Comparison of ENCODE assay signal across 23 cellular contexts in the genomic region with DNA sequence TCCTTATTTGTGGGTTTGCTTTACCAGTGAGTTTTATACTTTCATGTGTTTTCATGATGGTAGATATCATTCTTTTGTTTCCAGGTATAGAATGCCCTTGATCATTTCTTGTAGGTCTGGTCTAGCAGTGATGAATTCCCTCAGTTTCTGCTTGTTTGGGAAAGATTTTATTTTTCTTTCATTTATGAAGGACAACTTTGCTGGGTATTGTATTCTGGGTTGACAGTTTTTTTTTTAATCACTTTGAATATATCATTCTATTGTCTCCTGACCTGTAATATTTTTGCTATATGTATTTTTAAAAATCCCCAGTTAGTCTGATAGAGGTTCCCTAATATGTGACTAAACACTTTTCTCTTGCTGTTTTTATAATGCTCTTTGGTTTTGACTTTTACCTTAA.
"Had no signal": no experiment of that assay in that cellular context is flagged by ENCODE, and none has a peak within 500 bp of the region (broad histone marks: within the 10 kb centered on the region; RNA-seq: fewer than 3 reads in every experiment).

No MANE protein-coding gene starts in this region.

- H3K36me3 Mint-ChIP-seq: stimulated activated effector memory CD8-positive, alpha-beta T cell treated with anti-CD3 and anti-CD28 coated beads, Interleukin-12 subunit alpha, Interleukin-12 subunit beta, amount 100 ng/mL, for 72 hours had no signal

- H3K4me1 Mint-ChIP-seq: nephron; neural progenitor cell; stimulated activated effector memory CD8-positive, alpha-beta T cell treated with anti-CD3 and anti-CD28 coated beads, Interleukin-12 subunit alpha, Interleukin-12 subunit beta, amount 100 ng/mL, for 72 hours; stimulated activated naive B cell treated with anti-CD40 and anti-IgM and Interleukin-4, amounts not matched to agents 10 μg/mL and 1 μg/mL and 100 μg/mL, for 72 hours had no signal

- DNase-seq: occipital lobe; ovary; posterior cingulate gyrus; psoas muscle; right cardiac atrium; right lobe of liver; sigmoid colon; small intestine; stimulated activated CD4-positive, alpha-beta T cell treated with anti-CD3 and anti-CD28 coated beads, Interleukin-15, amount 100 ng/mL, for 24 hours; stimulated activated CD4-positive, alpha-beta T cell treated with anti-CD3 and anti-CD28 coated beads, Interleukin-2, amount 100 ng/mL, for 24 hours; stimulated activated CD4-positive, alpha-beta T cell treated with anti-CD3 and anti-CD28 coated beads, Interleukin-2, amount 100 ng/mL, for 48 hours; stimulated activated CD4-positive, alpha-beta T cell treated with anti-CD3 and anti-CD28 coated beads, Interleukin-4, amount 100 ng/mL, for 24 hours; stimulated activated naive B cell treated with anti-CD40 and anti-IgM and Interleukin-4, amounts not matched to agents 10 μg/mL and 1 μg/mL and 100 μg/mL, for 72 hours; stimulated activated naive CD4-positive, alpha-beta T cell treated with Interleukin-2 at 50 U/mL for 16 hours; stomach; thyroid gland; trophoblast cell; upper lobe of left lung had no signal

- H3K27me3 Mint-ChIP-seq: progenitor cell of endocrine pancreas; stimulated activated naive B cell treated with anti-CD40 and anti-IgM and Interleukin-4, amounts not matched to agents 10 μg/mL and 1 μg/mL and 100 μg/mL, for 72 hours; stimulated activated naive CD8-positive, alpha-beta T cell treated with anti-CD3 and anti-CD28 coated beads, Interleukin-15, Interleukin-2, amounts not matched to agents 100 ng/mL and 50 ng/mL, for 24 hours had no signal

- H3K4me3 Mint-ChIP-seq: nephron; neural progenitor cell; stimulated activated effector memory CD8-positive, alpha-beta T cell treated with anti-CD3 and anti-CD28 coated beads, Interleukin-12 subunit alpha, Interleukin-12 subunit beta, amount 100 ng/mL, for 72 hours; stimulated activated naive B cell treated with anti-CD40 and anti-IgM and Interleukin-4, amounts not matched to agents 10 μg/mL and 1 μg/mL and 100 μg/mL, for 72 hours; stimulated activated naive CD8-positive, alpha-beta T cell treated with anti-CD3 and anti-CD28 coated beads, Interleukin-15, Interleukin-2, amounts not matched to agents 100 ng/mL and 50 ng/mL, for 24 hours had no signal

- ATAC-seq: psoas muscle; right cardiac atrium; right lobe of liver; stimulated activated effector memory CD8-positive, alpha-beta T cell treated with anti-CD3 and anti-CD28 coated beads, Interleukin-12 subunit alpha, Interleukin-12 subunit beta, amount 100 ng/mL, for 72 hours; stimulated activated naive B cell treated with anti-CD40 and anti-IgM and Interleukin-4, amounts not matched to agents 10 μg/mL and 1 μg/mL and 100 μg/mL, for 72 hours had no signal

- H3K27ac Mint-ChIP-seq: nephron; neural progenitor cell; progenitor cell of endocrine pancreas; stimulated activated effector memory CD8-positive, alpha-beta T cell treated with anti-CD3 and anti-CD28 coated beads, Interleukin-12 subunit alpha, Interleukin-12 subunit beta, amount 100 ng/mL, for 72 hours; stimulated activated naive B cell treated with anti-CD40 and anti-IgM and Interleukin-4, amounts not matched to agents 10 μg/mL and 1 μg/mL and 100 μg/mL, for 72 hours; stimulated activated naive CD8-positive, alpha-beta T cell treated with anti-CD3 and anti-CD28 coated beads, Interleukin-15, Interleukin-2, amounts not matched to agents 100 ng/mL and 50 ng/mL, for 24 hours had no signal
